In the genomic region with DNA sequence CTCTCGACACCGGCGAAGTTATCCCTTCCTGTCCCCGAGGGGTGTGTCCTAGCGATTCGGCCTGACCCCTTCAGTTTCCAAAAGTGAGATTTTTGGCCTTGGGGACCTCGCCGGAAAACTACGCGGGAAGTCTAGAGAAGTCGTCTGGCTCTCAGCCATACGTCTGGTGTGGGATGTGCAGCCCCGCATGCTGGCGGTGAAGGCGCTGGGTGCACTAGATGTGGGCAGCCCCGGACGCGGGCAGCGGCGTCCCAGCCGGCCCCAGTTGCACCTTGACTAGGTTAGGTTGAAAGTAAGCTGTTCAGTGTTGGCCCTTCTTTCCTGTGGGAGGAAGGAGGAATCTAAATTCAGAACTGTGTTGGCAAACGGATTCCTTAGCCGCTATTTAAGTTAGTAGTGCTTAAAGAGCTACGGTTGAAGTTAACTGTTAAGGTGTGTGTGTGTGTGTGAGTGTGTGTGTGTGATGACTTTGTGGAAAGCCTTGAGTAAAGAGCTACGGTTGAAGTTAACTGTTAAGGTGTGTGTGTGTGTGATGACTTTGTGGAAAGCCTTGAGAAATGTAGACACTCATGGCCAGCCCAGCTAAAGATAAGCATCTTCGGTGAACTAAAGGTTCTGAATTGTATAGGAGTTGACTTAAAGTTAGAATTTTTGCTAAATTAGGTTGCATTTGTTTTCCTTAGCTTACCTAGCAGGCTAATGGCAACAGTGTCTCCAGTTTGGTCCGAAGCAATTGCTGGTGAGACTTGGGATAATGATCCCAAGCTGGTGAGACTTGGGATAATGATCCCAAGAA, we compare ENCODE assay signal across 8 cellular contexts. TPM values are rescaled to one million over a fixed set of nuclear protein-coding genes. Genes with fewer than 3 reads are reported as not detected.
DNase-seq lines count a peak whose midpoint lies in the region; ATAC-seq and TF ChIP-seq lines count a peak whose summit lies in the region.

No MANE protein-coding gene starts in this region.

- H3K4me1 Mint-ChIP-seq in activated naive CD8-positive, alpha-beta T cell treated with anti-CD3 and anti-CD28 coated beads, Interleukin-2, amount 50 U/mL, for 24 hours = peaks cover 45% of the 10 kb centered on the region

- H3K9me3 ChIP-seq in SK-N-SH = no peaks in the 10 kb centered on the region
- no peaks in the 10 kb centered on the region for H3K9me3 ChIP-seq in right cardiac atrium (ENCODE audit: control insufficient read depth, low read length)

- H3K36me3 ChIP-seq in SK-N-SH (replicated peaks in 1 of 2; ENCODE audit: control insufficient read depth in 1 of 2, insufficient read depth in 2 of 2, low read length in 1 of 2) = peaks cover 3 to 4% of the 10 kb centered on the region in 2 experiments

- CTCF ChIA-PET in SK-N-SH (lab: Yijun Ruan, JAX) = interaction anchor here (0.6 to 1.7 kb wide), 5 partner anchors 15 to 135 kb away, joined by 3 to 7 read pairs (median 3); no protein-coding TSS in a partner anchor

- no peak for TF ChIP-seq EP300 in SK-N-SH (IDR thresholded peaks at IDR 0.05; ENCODE audit: borderline replicate concordance in 1 of 2, low read depth in 1 of 2, low read length in 1 of 2)

- intact Hi-C loops in right cardiac atrium (cut with DNase I) = no loop called here

- peak overlapping the region; percentile 91 for H3K4me2 ChIP-seq in SK-N-SH

- peak overlapping the region; percentile 75 for H3K27ac Mint-ChIP-seq in activated naive CD8-positive, alpha-beta T cell treated with anti-CD3 and anti-CD28 coated beads, Interleukin-2, amount 50 U/mL, for 24 hours

- H2AFZ ChIP-seq in SK-N-SH (ENCODE audit: low read depth) = peak overlapping the region; percentile 51; the same call in 1 of the 2 replicates

- peaks cover 12% of the 10 kb centered on the region for H3F3A ChIP-seq in SK-N-SH (replicated peaks; ENCODE audit: insufficient read depth)

- TF ChIP-seq CTCF in GM10266 (IDR thresholded peaks at IDR 0.05; ENCODE audit: control insufficient read depth, insufficient read depth, low read depth, missing control alignments) (no peak), SK-N-SH (IDR thresholded peaks at IDR 0.05) (no peak)

- ATAC-seq in HG03039 (IDR thresholded peaks at IDR 0.05; ENCODE audit: unreplicated experiment) = peak; percentile 13
- ATAC-seq in activated naive CD8-positive, alpha-beta T cell treated with anti-CD3 and anti-CD28 coated beads, Interleukin-2, amount 50 U/mL, for 24 hours = peak; percentile 30
- peak; percentile 42 to 58 for ATAC-seq in right cardiac atrium

- peak overlapping the region; percentile 88 for H3K4me3 Mint-ChIP-seq in activated naive CD8-positive, alpha-beta T cell treated with anti-CD3 and anti-CD28 coated beads, Interleukin-2, amount 50 U/mL, for 24 hours

- H3K36me3 Mint-ChIP-seq in activated naive CD8-positive, alpha-beta T cell treated with anti-CD3 and anti-CD28 coated beads, Interleukin-2, amount 50 U/mL, for 24 hours (ENCODE audit: low read depth) = peaks cover 3% of the 10 kb centered on the region

- H3K4me1 ChIP-seq in SK-N-SH (ENCODE audit: control insufficient read depth in 1 of 2, insufficient read depth in 2 of 2, low read depth in 1 of 2, low read length in 1 of 2) = peaks cover 23 to 47% of the 10 kb centered on the region in 2 experiments
- peaks cover 4% of the 10 kb centered on the region for H3K4me1 ChIP-seq in right cardiac atrium (ENCODE audit: control insufficient read depth, insufficient read depth, low read length)

- peaks cover 77% of the 10 kb centered on the region for H3K79me2 ChIP-seq in SK-N-SH (ENCODE audit: insufficient read depth)

- TF ChIP-seq RAD21 in SK-N-SH (IDR thresholded peaks at IDR 0.05; ENCODE audit: low read length) = no peak

- POLR2A ChIA-PET in SK-N-SH (lab: Yijun Ruan, JAX) = interaction anchor here (0.5 to 1.3 kb wide), 4 partner anchors 127 to 169 kb away, joined by 3 read pairs; a partner anchor contains a TSS

- H3K27ac ChIP-seq in SK-N-SH (ENCODE audit: low read depth in 2 of 2, low read length in 1 of 2) (peak overlapping the region; percentile 79 to 87), right cardiac atrium (ENCODE audit: low read length) (peak overlapping the region; percentile 96)

- no peaks in the 10 kb centered on the region for H3K27me3 ChIP-seq in SK-N-SH (ENCODE audit: insufficient read depth)
- no peaks in the 10 kb centered on the region for H3K27me3 ChIP-seq in right cardiac atrium (ENCODE audit: control insufficient read depth, insufficient read depth)

- H3K4me3 ChIP-seq in SK-N-SH (ENCODE audit: low read depth in 2 of 2, low read length in 1 of 2) (peak overlapping the region; percentile 89 to 94), right cardiac atrium (ENCODE audit: low read length) (peak overlapping the region; percentile 100)

- no peaks in the 10 kb centered on the region for H3K9me2 ChIP-seq in SK-N-SH

- no peaks in the 10 kb centered on the region for H3K27me3 Mint-ChIP-seq in activated naive CD8-positive, alpha-beta T cell treated with anti-CD3 and anti-CD28 coated beads, Interleukin-2, amount 50 U/mL, for 24 hours

- H4K20me1 ChIP-seq in SK-N-SH (ENCODE audit: insufficient read depth) = peaks cover 56% of the 10 kb centered on the region

- peak overlapping the region; percentile 93 for H3K9ac ChIP-seq in SK-N-SH

- H3K9me3 Mint-ChIP-seq in activated naive CD8-positive, alpha-beta T cell treated with anti-CD3 and anti-CD28 coated beads, Interleukin-2, amount 50 U/mL, for 24 hours = no peaks in the 10 kb centered on the region

- peak; percentile 36 for DNase-seq in GM10266 (ENCODE audit: extremely low spot score)
- peak; percentile 72 for DNase-seq in SK-N-SH
- peak; percentile 58 for DNase-seq in activated naive CD8-positive, alpha-beta T cell treated with anti-CD3 and anti-CD28 coated beads, Interleukin-2, amount 50 U/mL, for 24 hours
- peak; percentile 54 to 78 (median 78) for DNase-seq in right cardiac atrium
- peak; percentile 15 for DNase-seq in putamen (ENCODE audit: low spot score)
- no peak for DNase-seq in cerebellar nuclear complex (lab: John Stamatoyannopoulos, UW)
- DNase-seq in NCI-H1048 (lab: John Stamatoyannopoulos, UW) = no peak

- 10% methylated on average over 16 of the region's 27 CpGs for WGBS in SK-N-SH (ENCODE audit: low lambda C conversion rate)
- 4% methylated on average over 27 of the region's 27 CpGs for WGBS in right cardiac atrium

TF ChIP-seq in SK-N-SH, 30 proteins besides CTCF, POLR2A, EP300 and RAD21:
- TF ChIP-seq, protein P1, sequence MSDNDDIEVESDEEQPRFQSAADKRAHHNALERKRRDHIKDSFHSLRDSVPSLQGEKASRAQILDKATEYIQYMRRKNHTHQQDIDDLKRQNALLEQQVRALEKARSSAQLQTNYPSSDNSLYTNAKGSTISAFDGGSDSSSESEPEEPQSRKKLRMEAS (IDR thresholded peaks at IDR 0.05; ENCODE audit: low read depth) = 0 out of 2 replicates have a peak, but pooled peaks have one; percentile 35
- TF ChIP-seq, protein P2, sequence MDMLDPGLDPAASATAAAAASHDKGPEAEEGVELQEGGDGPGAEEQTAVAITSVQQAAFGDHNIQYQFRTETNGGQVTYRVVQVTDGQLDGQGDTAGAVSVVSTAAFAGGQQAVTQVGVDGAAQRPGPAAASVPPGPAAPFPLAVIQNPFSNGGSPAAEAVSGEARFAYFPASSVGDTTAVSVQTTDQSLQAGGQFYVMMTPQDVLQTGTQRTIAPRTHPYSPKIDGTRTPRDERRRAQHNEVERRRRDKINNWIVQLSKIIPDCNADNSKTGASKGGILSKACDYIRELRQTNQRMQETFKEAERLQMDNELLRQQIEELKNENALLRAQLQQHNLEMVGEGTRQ (IDR thresholded peaks at IDR 0.05; ENCODE audit: borderline replicate concordance, low read depth, low read length) = no peak
- TF ChIP-seq GATA2 (CRISPR knock-in tag; IDR thresholded peaks at IDR 0.05) = no peak
- no peak for TF ChIP-seq SMC3 (IDR thresholded peaks at IDR 0.05; ENCODE audit: low read depth, low read length)
- peak; percentile 59; the same call in 1 of the 2 replicates for TF ChIP-seq MXI1 (IDR thresholded peaks at IDR 0.05; ENCODE audit: low read depth, low read length)
- no peak for TF ChIP-seq RXRA (IDR thresholded peaks at IDR 0.05; ENCODE audit: borderline replicate concordance, low read depth)
TF ChIP-seq in SK-N-SH: peak in this region for 2.

RNA-seq across cellular contexts. Expression of a gene that starts 1.2 kb away (rescaled TPM):
- polyA plus RNA-seq in SK-N-SH (2012; rRNA removed) (39.5 and 46.1 TPM in 2 replicates), right cardiac atrium (146 TPM)
- polyA plus RNA-seq in SK-N-SH (2012; cell fraction: cytosol; rRNA removed) = 62.4 and 89.8 TPM in 2 replicates
- polyA plus RNA-seq in SK-N-SH (2012; cell fraction: nucleus; rRNA removed) = 18.5 and 45.8 TPM in 2 replicates
- 100 to 1,000 TPM; 187 to 232 (median 214) TPM for total RNA-seq in right cardiac atrium

Comparison
In these comparisons a context has a peak if more than half of its experiments do, and no peak if none do; other contexts are left out.
1. DNase-seq: peak in GM10266 (single experiment), SK-N-SH (single experiment), activated naive CD8-positive, alpha-beta T cell treated with anti-CD3 and anti-CD28 coated beads, Interleukin-2, amount 50 U/mL, for 24 hours (single experiment), right cardiac atrium (3 of 3) and putamen (single experiment); none in cerebellar nuclear complex (0 of 2) and NCI-H1048 (single experiment).
2. Peak in every context shown above with its lines, with median percentiles within 50 percentile points of each other: ATAC-seq.